ENCODE assay signal across 14 cellular contexts in genomic region chr5:62603934-62604333, GRCh38. TPM values are rescaled to one million over a fixed set of nuclear protein-coding genes. Genes with fewer than 3 reads are reported as not detected.
A peak's percentile ranks its signal among the peaks of the same experiment; 100 is the strongest.
DNase-seq lines count a peak whose midpoint lies in the region; ATAC-seq, FAIRE-seq and TF ChIP-seq lines count a peak whose summit lies in the region.
"Had no signal": no experiment of that assay in that cellular context is flagged by ENCODE, and none has a peak within 500 bp of the region (broad histone marks: within the 10 kb centered on the region; RNA-seq: fewer than 3 reads in every experiment).

No MANE protein-coding gene starts in this region.

- in situ Hi-C loops in K562 (cut with MboI) = no loop called here

- no peak overlapping the region for H3K4me2 ChIP-seq in K562 (ENCODE audit: insufficient read depth, low read length)
- H3K4me2 ChIP-seq: A549 had no signal

- BruUV-seq in K562 (replicated peaks; lab: Mats Ljungman, UMichigan) = no TSS peak

- FAIRE-seq in H54 (lab: Jason Lieb, UNC) (peak; percentile 45), HTR-8/SVneo (lab: Jason Lieb, UNC) (peak; percentile 36), K562 (lab: Jason Lieb, UNC) (no peak), urothelium cell line (lab: Jason Lieb, UNC) (peak; percentile 63)
- FAIRE-seq: A549 had no signal

- no peak for TF ChIP-seq CTCF in K562 (IDR thresholded peaks at IDR 0.05 in 2 of 3, conservative IDR thresholded peaks at IDR 0.05 in 1 of 3; ENCODE audit: insufficient read depth in 2 of 3, low read depth in 1 of 3, low read length in 3 of 3)

- ATAC-seq in K562 = no peak
- ATAC-seq: A549 had no signal

- no peaks in the 10 kb centered on the region for H3K4me1 ChIP-seq in K562 (replicated peaks in 1 of 2; ENCODE audit: control insufficient read depth in 2 of 2, insufficient read depth in 2 of 2, low read length in 2 of 2)
- H3K4me1 ChIP-seq: A549, BE2C had no signal

- H3K79me2 ChIP-seq in K562 (ENCODE audit: control insufficient read depth, insufficient read depth, low read length) = no peaks in the 10 kb centered on the region

- no peak for TF ChIP-seq EP300 in K562 (IDR thresholded peaks at IDR 0.05; ENCODE audit: low read length)

- WGBS in K562 (ENCODE audit: insufficient coverage, low coverage, missing lambda C conversion rate) = 97% methylated on average over 5 of the region's 5 CpGs

- H3K9me3 ChIP-seq in K562 (replicated peaks; ENCODE audit: control insufficient read depth, insufficient read depth, low read depth, low read length) = no peaks in the 10 kb centered on the region
- H3K9me3 ChIP-seq: A549, BE2C had no signal

- H3K27me3 ChIP-seq in K562 (ENCODE audit: control insufficient read depth in 2 of 2, insufficient read depth in 2 of 2, low read length in 2 of 2) = no peaks in the 10 kb centered on the region
- H3K27me3 ChIP-seq: BE2C had no signal

- H3K4me3 ChIP-seq in K562 = no peak overlapping the region
- H3K4me3 ChIP-seq: A549, GM23248 had no signal

- DNase-seq in H54 (ENCODE audit: insufficient read length, low spot score) (no peak), HTR-8/SVneo (ENCODE audit: insufficient read length, low spot score) (no peak), K562 (ENCODE audit: extremely low read depth in 1 of 4, low spot score in 3 of 4) (no peak), urothelium cell line (ENCODE audit: low spot score) (no peak), NCI-H1092 (lab: John Stamatoyannopoulos, UW) (no peak), GM19240 (ENCODE audit: insufficient read length, low spot score) (no peak)
- DNase-seq: BE2C; CD4-positive, alpha-beta memory T cell; DND-41; GDM1; GM23248; H7 had no signal

- intact Hi-C loops in K562 (cut with micrococcal nuclease) = no loop called here

- H4K20me1 ChIP-seq in K562 (replicated peaks; ENCODE audit: control insufficient read depth, insufficient read depth, low read length) = no peaks in the 10 kb centered on the region

- POLR2A ChIA-PET in K562 (lab: Yijun Ruan, JAX) = interaction anchor here (0.9 kb wide), 1 partner anchor 10 kb away, joined by 3 read pairs; no protein-coding TSS in a partner anchor

- CTCF ChIA-PET in K562 (lab: Yijun Ruan, JAX; ENCODE audit: low intra/inter-chr PET ratio) = no interaction called here

- no peak for TF ChIP-seq RAD21 in K562 (CRISPR knock-in tag; conservative IDR thresholded peaks at IDR 0.05 in 1 of 2, IDR thresholded peaks at IDR 0.05 in 1 of 2)

- TF ChIP-seq POLR2A in H54 (IDR thresholded peaks at IDR 0.05; ENCODE audit: low read depth, low read length) = no peak
- no peak for TF ChIP-seq POLR2A in K562 (conservative IDR thresholded peaks at IDR 0.05)

- no peaks in the 10 kb centered on the region for H3K9me1 ChIP-seq in K562 (ENCODE audit: control insufficient read depth, insufficient read depth, low read length)

- no peak overlapping the region for H3K9ac ChIP-seq in K562 (ENCODE audit: insufficient read depth in 1 of 2, low read depth in 2 of 2, low read length in 2 of 2)
- H3K9ac ChIP-seq: GM23248 had no signal

- H2AFZ ChIP-seq in K562 (ENCODE audit: low read depth, low read length) = no peak overlapping the region
- H2AFZ ChIP-seq: GM23248 had no signal

- H3K27ac ChIP-seq in K562 (ENCODE audit: extremely low read depth, low read depth, low read length) = no peak overlapping the region
- H3K27ac ChIP-seq: A549, C4-2B, GM23248 had no signal

- H3K36me3 ChIP-seq in K562 (ENCODE audit: control insufficient read depth, insufficient read depth, low read length) = peaks cover 36% of the 10 kb centered on the region

TF ChIP-seq in K562, 482 proteins besides CTCF, POLR2A, EP300 and RAD21:
- TF ChIP-seq HMG20B (CRISPR knock-in tag; IDR thresholded peaks at IDR 0.05) (no peak), PRDM10 (IDR thresholded peaks at IDR 0.05; ENCODE audit: partially characterized antibody) (peak; percentile 78)
TF ChIP-seq in K562: peak in this region for 1.

RNA-seq across cellular contexts. Expression of gene LRRC70, which starts 25.3 kb away (rescaled TPM):
- 5.8 and 23.2 TPM in 2 replicates for total RNA-seq in K562 (2011; cell fraction: chromatin; rRNA removed; ENCODE audit: low replicate concordance)
- 2.5 and 4.6 TPM in 2 replicates for total RNA-seq in K562 (2011; cell fraction: nucleolus; rRNA removed)
- 10.0 and 24.3 TPM in 2 replicates for total RNA-seq in K562 (2011; cell fraction: nucleoplasm; rRNA removed)
- 0.69 and 0.86 TPM in 2 replicates for total RNA-seq in K562 (2014; rRNA removed)
- total RNA-seq in K562 (2014; rRNA removed; fragmentation: Illumina TruSeq; extraction: Trizol) = 1.5 and 2.1 TPM in 2 replicates
- 1.4 TPM in 2 replicates for total RNA-seq in K562 (2015; rRNA removed; fragmentation: Illumina TruSeq; extraction: Trizol)
- 0.73 and 0.83 TPM in 2 replicates for total RNA-seq in K562 (2021)
- 0.99 and 1.4 TPM in 2 replicates for polyA plus RNA-seq in K562 (2011; rRNA removed)
- polyA plus RNA-seq in K562 (2011; cell fraction: cytosol; rRNA removed) = 0.06 and 0.38 TPM in 2 replicates
- polyA plus RNA-seq in K562 (2011; cell fraction: nucleus; rRNA removed) = 1.1 and 2.6 TPM in 2 replicates
- 0.09 and 0.61 TPM in 2 replicates for polyA plus RNA-seq in K562 (2012)
- 0.31 and 0.40 TPM in 2 replicates for polyA plus RNA-seq in K562 (2014; fragmentation: Illumina TruSeq; extraction: Trizol)
- under 1 TPM; 0.21 to 0.22 TPM for polyA plus RNA-seq in K562 (2014; fragmentation: Nextera tagmentation; extraction: Ambion mirVana)
- polyA plus RNA-seq in K562 (2014; rRNA removed) = 0.24 and 0.53 TPM in 2 replicates
- polyA minus RNA-seq in K562 (2011; rRNA and poly(A)+ RNA removed) = 9.4 and 11.8 TPM in 2 replicates
- polyA minus RNA-seq in K562 (2011; cell fraction: cytosol; rRNA and poly(A)+ RNA removed) = 0.76 TPM in 1 of 2 replicates, not detected in the other
- polyA minus RNA-seq in K562 (2011; cell fraction: nucleus; rRNA and poly(A)+ RNA removed) = 7.0 and 10.7 TPM in 2 replicates
